In genomic region chr9:22175972-22176545, GRCh38 we compare ENCODE assay signal across 18 cellular contexts.
DNase-seq lines count a peak whose midpoint lies in the region; ATAC-seq and TF ChIP-seq lines count a peak whose summit lies in the region.
"Had no signal": no experiment of that assay in that cellular context is flagged by ENCODE, and none has a peak within 500 bp of the region (broad histone marks: within the 10 kb centered on the region; RNA-seq: fewer than 3 reads in every experiment).

No MANE protein-coding gene starts in this region.

- DNase-seq in GM06990 (ENCODE audit: extremely low read depth, insufficient read length) (peak; percentile 14), OCI-LY7 (ENCODE audit: low spot score) (no peak), HUDEP-2 (lab: John Stamatoyannopoulos, UW; ENCODE audit: unreplicated experiment in 76 of 76) (no peak), heart left ventricle (no peak), NCI-H2171 (lab: John Stamatoyannopoulos, UW) (no peak)
- no peak for DNase-seq in activated effector memory CD4-positive, alpha-beta T cell treated with Interleukin-2 at 50 U/mL for 16 hours
- DNase-seq: DMS153; foreskin keratinocyte; left lung; NCI-H1092; sigmoid colon; stimulated activated CD4-positive, alpha-beta T cell treated with anti-CD3 and anti-CD28 coated beads, Interleukin-4, amount 100 ng/mL, for 24 hours; tibial artery had no signal

- no peak overlapping the region for H3K4me2 ChIP-seq in OCI-LY7 (ENCODE audit: low read length)

- no peak overlapping the region for H3K4me3 ChIP-seq in GM06990 (replicated peaks; ENCODE audit: low read depth, low read length)
- no peak overlapping the region for H3K4me3 ChIP-seq in OCI-LY7 (ENCODE audit: low read depth, low read length, poor library complexity, severe bottlenecking)
- no peak overlapping the region for H3K4me3 ChIP-seq in heart left ventricle
- H3K4me3 ChIP-seq: ascending aorta, left lung, sigmoid colon, tibial artery had no signal

- peak overlapping the region; percentile 36; the same call in 1 of the 2 replicates for H2AFZ ChIP-seq in OCI-LY7 (ENCODE audit: low read length)

- WGBS in heart left ventricle, 4 donors = 76 to 88% (median 85%) methylated on average over 2 of the region's 2 CpGs

- ATAC-seq in GM18511 (IDR thresholded peaks at IDR 0.05; ENCODE audit: unreplicated experiment) (peak; percentile 57), HG03060 (IDR thresholded peaks at IDR 0.05; ENCODE audit: low read depth, unreplicated experiment) (peak; percentile 49), heart left ventricle (no peak)
- ATAC-seq: foreskin keratinocyte, HepG2, left lung had no signal

- no peaks in the 10 kb centered on the region for H3K27me3 ChIP-seq in GM06990 (replicated peaks; ENCODE audit: control insufficient read depth, insufficient read depth, low read length)
- H3K27me3 ChIP-seq in heart left ventricle = no peaks in the 10 kb centered on the region
- H3K27me3 ChIP-seq: ascending aorta, foreskin keratinocyte, left lung, sigmoid colon had no signal

- no TSS peak for BruUV-seq in OCI-LY7 (replicated peaks; lab: Mats Ljungman, UMichigan)

- H4K20me1 ChIP-seq in OCI-LY7 (ENCODE audit: insufficient read depth, low read length) = no peaks in the 10 kb centered on the region

- intact Hi-C loops in OCI-LY7 (cut with micrococcal nuclease; ENCODE audit: unreplicated experiment) = no loop called here
- intact Hi-C loops in heart left ventricle (cut with DNase I) = loop anchor here in 1 of 10 donors (10.0 kb wide), 1 partner anchor 61 kb away; no protein-coding TSS in a partner anchor

- no peaks in the 10 kb centered on the region; the same call in 1 of the 2 replicates for H3K9me2 ChIP-seq in OCI-LY7 (ENCODE audit: insufficient read depth, low read length)

- TF ChIP-seq POLR2A in heart left ventricle (IDR thresholded peaks at IDR 0.05) = no peak

- CTCF ChIA-PET in OCI-LY7 (lab: Charles Lee; ENCODE audit: unreplicated experiment) = no interaction called here

- H3K27ac ChIP-seq in OCI-LY7 (ENCODE audit: low read depth, low read length, poor library complexity, severe bottlenecking) = no peak overlapping the region
- no peak overlapping the region for H3K27ac ChIP-seq in heart left ventricle
- H3K27ac ChIP-seq: ascending aorta, foreskin keratinocyte, left lung, sigmoid colon, tibial artery, VCaP had no signal

- H3K36me3 ChIP-seq in GM06990 (ENCODE audit: control insufficient read depth, insufficient read depth, low read length) (no peaks in the 10 kb centered on the region), OCI-LY7 (ENCODE audit: insufficient read depth, low read length) (no peaks in the 10 kb centered on the region), heart left ventricle (no peaks in the 10 kb centered on the region)
- H3K36me3 ChIP-seq: ascending aorta, left lung, sigmoid colon, tibial artery had no signal

- no peaks in the 10 kb centered on the region for H3K9me3 ChIP-seq in OCI-LY7 (ENCODE audit: low read length)
- peaks cover 0 to 6% (median 0%) of the 10 kb centered on the region in 12 donors for H3K9me3 ChIP-seq in heart left ventricle
- H3K9me3 ChIP-seq: ascending aorta, tibial artery had no signal

- H3K4me1 ChIP-seq in OCI-LY7 (ENCODE audit: insufficient read depth, low read length, poor library complexity, severe bottlenecking) (peaks cover 9% of the 10 kb centered on the region), heart left ventricle (peaks cover 0 to 4% (median 0%) of the 10 kb centered on the region in 12 donors)
- H3K4me1 ChIP-seq: ascending aorta, foreskin keratinocyte, sigmoid colon, tibial artery had no signal

- no peak for TF ChIP-seq CTCF in GM06990 (IDR thresholded peaks at IDR 0.05; ENCODE audit: insufficient read depth, low read length, poor library complexity, severe bottlenecking)
- TF ChIP-seq CTCF in OCI-LY7 (conservative IDR thresholded peaks at IDR 0.05; ENCODE audit: low read length) = no peak
- TF ChIP-seq CTCF in heart left ventricle (IDR thresholded peaks at IDR 0.05) = no peak

- no peaks in the 10 kb centered on the region for H3K79me2 ChIP-seq in OCI-LY7 (ENCODE audit: insufficient read depth, low read depth, low read length)

- POLR2A ChIA-PET in OCI-LY7 (lab: Charles Lee) = interaction anchor here (0.7 to 2.1 kb wide), 7 partner anchors 9 to 1302 kb away, joined by 3 to 7 read pairs (median 3); no protein-coding TSS in a partner anchor

Comparison
In these comparisons a context has a peak if more than half of its experiments do, and no peak if none do; other contexts are left out.
1. ATAC-seq: peak in GM18511 (single experiment) and HG03060 (single experiment); none in heart left ventricle (0 of 4).